Comparison of ENCODE assay signal across 15 cellular contexts in the genomic region with DNA sequence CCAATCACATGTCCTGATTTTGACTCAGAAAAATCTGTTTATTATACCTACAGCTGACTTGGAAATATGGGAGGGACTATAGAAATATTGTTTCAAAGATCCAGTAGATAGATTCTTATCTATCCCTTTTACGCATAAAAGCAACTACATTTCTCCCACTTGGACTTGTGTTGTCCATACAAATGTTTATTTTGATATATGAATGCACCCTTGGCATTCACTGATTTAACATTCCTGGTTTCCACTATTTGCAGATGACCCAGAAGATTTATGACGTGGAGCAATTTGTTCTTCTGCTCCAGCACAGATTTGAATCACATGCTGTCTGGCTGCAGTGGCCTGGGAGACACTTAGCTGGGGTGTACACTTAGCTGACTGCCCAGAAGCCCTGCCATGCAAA.
A peak's percentile ranks its signal among the peaks of the same experiment; 100 is the strongest.
DNase-seq lines count a peak whose midpoint lies in the region; ATAC-seq and TF ChIP-seq lines count a peak whose summit lies in the region.
"Had no signal": no experiment of that assay in that cellular context is flagged by ENCODE, and none has a peak within 500 bp of the region (broad histone marks: within the 10 kb centered on the region; RNA-seq: fewer than 3 reads in every experiment).

No MANE protein-coding gene starts in this region.

- H3K4me3 Mint-ChIP-seq in activated CD4-positive, alpha-beta memory T cell treated with anti-CD3 and anti-CD28 coated beads for 36 hours = no peak overlapping the region
- no peak overlapping the region for H3K4me3 Mint-ChIP-seq in activated CD4-positive, alpha-beta memory T cell treated with anti-CD3 and anti-CD28 coated beads, Interleukin-2, amount 10 ng/mL, durations not matched to agents 7 days and 5 days
- H3K4me3 Mint-ChIP-seq: endodermal cell had no signal

- H3K4me1 ChIP-seq in sigmoid colon = peaks cover 0 to 28% (median 20%) of the 10 kb centered on the region in 4 donors

- TF ChIP-seq POLR2A in sigmoid colon (IDR thresholded peaks at IDR 0.05) = no peak

- no peaks in the 10 kb centered on the region for H3K9me3 ChIP-seq in sigmoid colon
- H3K9me3 ChIP-seq: breast epithelium, transverse colon had no signal

- no peak for DNase-seq in activated CD4-positive, alpha-beta memory T cell treated with anti-CD3 and anti-CD28 coated beads for 36 hours
- no peak for DNase-seq in activated CD4-positive, alpha-beta memory T cell treated with anti-CD3 and anti-CD28 coated beads, Interleukin-2, amount 10 ng/mL, durations not matched to agents 7 days and 5 days
- DNase-seq in M059J (ENCODE audit: low read depth) (peak; percentile 92), epithelial cell of prostate (ENCODE audit: low read depth, low spot score) (no peak), sigmoid colon (no peak), NCI-H1105 (lab: John Stamatoyannopoulos, UW) (no peak), DMS53 treated with DMSO at 0.1 percent for 48 hours (lab: John Stamatoyannopoulos, UW; ENCODE audit: unreplicated experiment) (no peak)
- DNase-seq: activated T-cell treated with anti-CD3 and anti-CD28 coated beads, Interleukin-2, amount 50 U/mL, for 1 hour; DMS153; endodermal cell had no signal

- no peak overlapping the region for H3K4me3 ChIP-seq in sigmoid colon
- H3K4me3 ChIP-seq: breast epithelium, GM12878, hepatocyte, transverse colon had no signal

- POLR2A ChIA-PET in activated CD4-positive, alpha-beta memory T cell treated with anti-CD3 and anti-CD28 coated beads for 36 hours (lab: Charles Lee) = no interaction called here
- POLR2A ChIA-PET in activated CD4-positive, alpha-beta memory T cell treated with anti-CD3 and anti-CD28 coated beads, Interleukin-2, amount 10 ng/mL, durations not matched to agents 7 days and 5 days (lab: Charles Lee) = no interaction called here

- no peak for TF ChIP-seq CTCF in sigmoid colon (IDR thresholded peaks at IDR 0.05)

- peak overlapping the region; percentile 76 for H3K27ac Mint-ChIP-seq in activated CD4-positive, alpha-beta memory T cell treated with anti-CD3 and anti-CD28 coated beads for 36 hours
- H3K27ac Mint-ChIP-seq in activated CD4-positive, alpha-beta memory T cell treated with anti-CD3 and anti-CD28 coated beads, Interleukin-2, amount 10 ng/mL, durations not matched to agents 7 days and 5 days = no peak overlapping the region
- H3K27ac Mint-ChIP-seq: endodermal cell had no signal

- H3K27ac ChIP-seq in epithelial cell of prostate = peak overlapping the region; percentile 4
- peak overlapping the region in 3 of 4 donors; percentile 23 to 62 (median 43) for H3K27ac ChIP-seq in sigmoid colon

- 63 to 82% methylated on average over 2 of the region's 2 CpGs for WGBS in sigmoid colon, 2 donors

- TF ChIP-seq EP300 in sigmoid colon (IDR thresholded peaks at IDR 0.05) = peak in 1 of 4 donors; percentile 29

- intact Hi-C loops in activated CD4-positive, alpha-beta memory T cell treated with anti-CD3 and anti-CD28 coated beads for 36 hours (cut with micrococcal nuclease) = loop anchor here (1.0 kb wide), 2 partner anchors 60 to 105 kb away; no protein-coding TSS in a partner anchor
- intact Hi-C loops in sigmoid colon (cut with DNase I) = no loop called here

- no peak for ATAC-seq in GM21737 (IDR thresholded peaks at IDR 0.05; ENCODE audit: unreplicated experiment)

- H3K27me3 Mint-ChIP-seq in activated CD4-positive, alpha-beta memory T cell treated with anti-CD3 and anti-CD28 coated beads for 36 hours = no peaks in the 10 kb centered on the region
- H3K27me3 Mint-ChIP-seq in activated CD4-positive, alpha-beta memory T cell treated with anti-CD3 and anti-CD28 coated beads, Interleukin-2, amount 10 ng/mL, durations not matched to agents 7 days and 5 days = no peaks in the 10 kb centered on the region

- no peaks in the 10 kb centered on the region for H3K36me3 Mint-ChIP-seq in activated CD4-positive, alpha-beta memory T cell treated with anti-CD3 and anti-CD28 coated beads for 36 hours
- no peaks in the 10 kb centered on the region for H3K36me3 Mint-ChIP-seq in activated CD4-positive, alpha-beta memory T cell treated with anti-CD3 and anti-CD28 coated beads, Interleukin-2, amount 10 ng/mL, durations not matched to agents 7 days and 5 days (ENCODE audit: low read depth)

- peaks cover 37% of the 10 kb centered on the region for H3K4me1 Mint-ChIP-seq in activated CD4-positive, alpha-beta memory T cell treated with anti-CD3 and anti-CD28 coated beads for 36 hours (ENCODE audit: low read depth)
- H3K4me1 Mint-ChIP-seq in activated CD4-positive, alpha-beta memory T cell treated with anti-CD3 and anti-CD28 coated beads, Interleukin-2, amount 10 ng/mL, durations not matched to agents 7 days and 5 days = peaks cover 29% of the 10 kb centered on the region

- H3K9me3 Mint-ChIP-seq in activated CD4-positive, alpha-beta memory T cell treated with anti-CD3 and anti-CD28 coated beads for 36 hours = no peaks in the 10 kb centered on the region
- no peaks in the 10 kb centered on the region for H3K9me3 Mint-ChIP-seq in activated CD4-positive, alpha-beta memory T cell treated with anti-CD3 and anti-CD28 coated beads, Interleukin-2, amount 10 ng/mL, durations not matched to agents 7 days and 5 days
- H3K9me3 Mint-ChIP-seq: endodermal cell had no signal

- CTCF ChIA-PET in activated CD4-positive, alpha-beta memory T cell treated with anti-CD3 and anti-CD28 coated beads for 36 hours (lab: Charles Lee) = interaction anchor here (0.7 kb wide), 1 partner anchor 365 kb away, joined by 3 read pairs; no protein-coding TSS in a partner anchor
- CTCF ChIA-PET in activated CD4-positive, alpha-beta memory T cell treated with anti-CD3 and anti-CD28 coated beads, Interleukin-2, amount 10 ng/mL, durations not matched to agents 7 days and 5 days (lab: Charles Lee) = no interaction called here

- no peaks in the 10 kb centered on the region for H3K27me3 ChIP-seq in sigmoid colon
- H3K27me3 ChIP-seq: breast epithelium, hepatocyte, transverse colon had no signal

- no peaks in the 10 kb centered on the region for H3K36me3 ChIP-seq in sigmoid colon
- H3K36me3 ChIP-seq: breast epithelium, transverse colon had no signal
